1 cellular context compared by ENCODE assay signal in genomic region chr2:189151897-189152296, GRCh38.
TF ChIP-seq lines count a peak whose summit lies in the region.

No MANE protein-coding gene starts in this region.

TF ChIP-seq in IMR-90, 13 proteins besides CTCF, POLR2A, EP300 and RAD21:
- TF ChIP-seq MXI1 (IDR thresholded peaks at IDR 0.05; ENCODE audit: borderline replicate concordance, low read depth, low read length) (no peak), NFE2L2 (IDR thresholded peaks at IDR 0.05; ENCODE audit: low read depth, low read length) (no peak), USF2 (IDR thresholded peaks at IDR 0.05; ENCODE audit: low read depth, low read length) (no peak), RCOR1 (IDR thresholded peaks at IDR 0.05; ENCODE audit: insufficient replicate concordance, low read length) (no peak)
TF ChIP-seq in IMR-90: peak in this region for 0.
